8 cellular contexts compared by ENCODE assay signal in genomic region chrX:24465524-24465850, GRCh38. TPM values are rescaled to one million over a fixed set of nuclear protein-coding genes. Genes with fewer than 3 reads are reported as not detected.
DNase-seq lines count a peak whose midpoint lies in the region; ATAC-seq and TF ChIP-seq lines count a peak whose summit lies in the region.

No MANE protein-coding gene starts in this region.

- H3K9me2 ChIP-seq in Karpas-422 (replicated peaks; ENCODE audit: insufficient read depth, low read length), result no peaks in the 10 kb centered on the region

- no peak overlapping the region for H3K27ac ChIP-seq in Karpas-422 (ENCODE audit: low read length)
- peak overlapping the region; percentile 79 to 85 for H3K27ac ChIP-seq in breast epithelium

- H3K27me3 Mint-ChIP-seq in activated CD8-positive, alpha-beta memory T cell treated with anti-CD3 and anti-CD28 coated beads, Interleukin-2, amount 10 ng/mL, durations not matched to agents 7 days and 5 days, result no peaks in the 10 kb centered on the region

- H3K4me1 Mint-ChIP-seq in activated CD8-positive, alpha-beta memory T cell treated with anti-CD3 and anti-CD28 coated beads, Interleukin-2, amount 10 ng/mL, durations not matched to agents 7 days and 5 days, result peaks cover 36% of the 10 kb centered on the region

- H3K9me3 ChIP-seq in Karpas-422 (ENCODE audit: low read length) (no peaks in the 10 kb centered on the region), breast epithelium (no peaks in the 10 kb centered on the region), mucosa of stomach (ENCODE audit: control insufficient read depth, low read length) (no peaks in the 10 kb centered on the region)

- TF ChIP-seq POLR2A in breast epithelium (IDR thresholded peaks at IDR 0.05), result no peak

- H3K36me3 ChIP-seq in Karpas-422 (ENCODE audit: insufficient read depth, low read length), result no peaks in the 10 kb centered on the region
- H3K36me3 ChIP-seq in breast epithelium, result no peaks in the 10 kb centered on the region
- H3K36me3 ChIP-seq in mucosa of stomach (ENCODE audit: control insufficient read depth, insufficient read depth, low read length), result no peaks in the 10 kb centered on the region

- peak overlapping the region; percentile 67 for H3K27ac Mint-ChIP-seq in activated CD8-positive, alpha-beta memory T cell treated with anti-CD3 and anti-CD28 coated beads, Interleukin-2, amount 10 ng/mL, durations not matched to agents 7 days and 5 days

- intact Hi-C loops in breast epithelium (cut with DNase I; ENCODE audit: low total_unique reads), result no loop called here

- H3K4me2 ChIP-seq in Karpas-422 (ENCODE audit: low read depth, low read length, poor library complexity, severe bottlenecking), result peak overlapping the region; percentile 63

- no peaks in the 10 kb centered on the region for H3K79me2 ChIP-seq in Karpas-422 (ENCODE audit: low read length)

- peak; percentile 20 for ATAC-seq in activated CD8-positive, alpha-beta memory T cell treated with anti-CD3 and anti-CD28 coated beads, Interleukin-2, amount 10 ng/mL, durations not matched to agents 7 days and 5 days

- no peak for TF ChIP-seq CTCF in breast epithelium (IDR thresholded peaks at IDR 0.05)

- peak overlapping the region; percentile 81 for H2AFZ ChIP-seq in Karpas-422 (ENCODE audit: low read length)

- H3K9ac ChIP-seq in Karpas-422 (ENCODE audit: low read length) (peak overlapping the region; percentile 76), mucosa of stomach (ENCODE audit: low read length) (peak overlapping the region; percentile 69)

- no peaks in the 10 kb centered on the region; the same call in 1 of the 2 replicates for H4K20me1 ChIP-seq in Karpas-422 (ENCODE audit: insufficient read depth, low read depth, low read length)

- peaks cover 3% of the 10 kb centered on the region for H3K36me3 Mint-ChIP-seq in activated CD8-positive, alpha-beta memory T cell treated with anti-CD3 and anti-CD28 coated beads, Interleukin-2, amount 10 ng/mL, durations not matched to agents 7 days and 5 days

- H3K4me1 ChIP-seq in Karpas-422 (ENCODE audit: low read length), result peaks cover 34% of the 10 kb centered on the region
- no peaks in the 10 kb centered on the region for H3K4me1 ChIP-seq in breast epithelium
- peaks cover 3% of the 10 kb centered on the region for H3K4me1 ChIP-seq in mucosa of stomach (ENCODE audit: control insufficient read depth, insufficient read depth, low read length)

- DNase-seq in activated CD8-positive, alpha-beta memory T cell treated with anti-CD3 and anti-CD28 coated beads, Interleukin-2, amount 10 ng/mL, durations not matched to agents 7 days and 5 days, result peak; percentile 40
- DNase-seq in activated CD8-positive, alpha-beta memory T cell treated with anti-CD3 and anti-CD28 coated beads, Interleukin-2, amount 50 U/mL, for 4 hours, result no peak
- DNase-seq in Karpas-422 (no peak), breast epithelium (ENCODE audit: low spot score in 2 of 2) (no peak), GM19238 (ENCODE audit: insufficient read length, low spot score) (no peak), NCI-H446 treated with DMSO at 0.1 percent for 48 hours (lab: John Stamatoyannopoulos, UW) (no peak), NCI-H226 (no peak)

- peak overlapping the region; percentile 77 for H3K4me3 Mint-ChIP-seq in activated CD8-positive, alpha-beta memory T cell treated with anti-CD3 and anti-CD28 coated beads, Interleukin-2, amount 10 ng/mL, durations not matched to agents 7 days and 5 days

- H3K27me3 ChIP-seq in Karpas-422 (ENCODE audit: low read length) (no peaks in the 10 kb centered on the region), breast epithelium (no peaks in the 10 kb centered on the region), mucosa of stomach (ENCODE audit: control insufficient read depth, insufficient read depth, low read length) (no peaks in the 10 kb centered on the region)

- CTCF ChIA-PET in activated CD8-positive, alpha-beta memory T cell treated with anti-CD3 and anti-CD28 coated beads, Interleukin-2, amount 10 ng/mL, durations not matched to agents 7 days and 5 days (lab: Charles Lee), result interaction anchor here (1.0 to 1.5 kb wide), 5 partner anchors 9 to 108 kb away, joined by 3 to 5 read pairs (median 3); no protein-coding TSS in a partner anchor

- peak overlapping the region; percentile 64 for H3K4me3 ChIP-seq in Karpas-422 (ENCODE audit: low read length)
- H3K4me3 ChIP-seq in breast epithelium, result peak overlapping the region; percentile 67 to 82 (median 68)
- no peak overlapping the region for H3K4me3 ChIP-seq in mucosa of stomach (ENCODE audit: low read length)

- no peaks in the 10 kb centered on the region for H3K9me3 Mint-ChIP-seq in activated CD8-positive, alpha-beta memory T cell treated with anti-CD3 and anti-CD28 coated beads, Interleukin-2, amount 10 ng/mL, durations not matched to agents 7 days and 5 days (ENCODE audit: low read depth)

RNA-seq across cellular contexts. Expression of gene PDK3, which starts 0.4 kb away (rescaled TPM):
- 10 to 100 TPM; 21.2 to 22.6 TPM for total RNA-seq in activated CD8-positive, alpha-beta memory T cell treated with anti-CD3 and anti-CD28 coated beads, Interleukin-2, amount 10 ng/mL, durations not matched to agents 7 days and 5 days
- total RNA-seq in Karpas-422 (2014; rRNA removed; shearing (Covaris generic); ENCODE audit: low replicate concordance), result 13.8 and 20.1 TPM in 2 replicates
- total RNA-seq in breast epithelium, result 10 to 100 TPM; 16.0 to 63.8 (median 32.8) TPM
